ENCODE assay signal across 8 cellular contexts in genomic region chr3:190513409-190514162, GRCh38. TPM values are rescaled to one million over a fixed set of nuclear protein-coding genes. Genes with fewer than 3 reads are reported as not detected.
DNase-seq lines count a peak whose midpoint lies in the region; ATAC-seq and TF ChIP-seq lines count a peak whose summit lies in the region.

IL1RAP (plus strand) TSS chr3:190514085; CDS start chr3:190564290, 50,205 bp downstream.

- H3K36me3 ChIP-seq in right atrium auricular region, result no peaks in the 10 kb centered on the region
- H3K36me3 ChIP-seq in vagina, result no peaks in the 10 kb centered on the region

- H3K4me3 ChIP-seq in GM12875 (ENCODE audit: low read depth, low read length) (peak within 1 kb of the TSS; percentile 77), right atrium auricular region (peak within 1 kb of the TSS; percentile 75 to 88), vagina (peak within 1 kb of the TSS; percentile 72)

- H3K27ac ChIP-seq in angular gyrus (ENCODE audit: low read depth, low read length) (peak within 1 kb of the TSS; percentile 73), right atrium auricular region (peak within 1 kb of the TSS; percentile 78 to 87), vagina (peak within 1 kb of the TSS; percentile 67)

- TF ChIP-seq CTCF in GM12875 (IDR thresholded peaks at IDR 0.05; ENCODE audit: borderline replicate concordance, insufficient read depth, low read depth, low read length) (peak; percentile 63), right atrium auricular region (IDR thresholded peaks at IDR 0.05) (peak; percentile 83 to 91), vagina (IDR thresholded peaks at IDR 0.05) (peak; percentile 21 to 81 (median 53))

- H3K9me3 ChIP-seq in T-helper 17 cell (ENCODE audit: control insufficient read depth, low read length, poor library complexity, severe bottlenecking) (no peaks in the 10 kb centered on the region), right atrium auricular region (no peaks in the 10 kb centered on the region), vagina (no peaks in the 10 kb centered on the region)

- H3K27ac Mint-ChIP-seq in T-helper 17 cell, result peak within 1 kb of the TSS; percentile 92

- TF ChIP-seq POLR2A in vagina (IDR thresholded peaks at IDR 0.05), result peak in 1 of 2 donors; percentile 34

- no peaks in the 10 kb centered on the region for H3K27me3 Mint-ChIP-seq in T-helper 17 cell

- H3K27me3 ChIP-seq in right atrium auricular region, result peaks cover 0 to 2% of the 10 kb centered on the region in 2 donors
- no peaks in the 10 kb centered on the region for H3K27me3 ChIP-seq in vagina

- intact Hi-C loops in vagina (cut with DNase I), result no loop called here

- ATAC-seq in HG02759 (IDR thresholded peaks at IDR 0.05; ENCODE audit: unreplicated experiment) (peak; percentile 99), T-helper 17 cell (peak; percentile 91)

- DNase-seq in NCI-H128 (lab: John Stamatoyannopoulos, UW; ENCODE audit: unreplicated experiment) (peak; percentile 76), T-helper 17 cell (peak; percentile 77 to 82 (median 81)), right atrium auricular region (ENCODE audit: low spot score) (peak; percentile 92), putamen (ENCODE audit: low spot score) (peak; percentile 88), vagina (ENCODE audit: extremely low spot score in 2 of 2) (peak in 1 of 2 donors; percentile 94)

- no peaks in the 10 kb centered on the region for H3K36me3 Mint-ChIP-seq in T-helper 17 cell (ENCODE audit: low read depth)

- H3K4me1 ChIP-seq in right atrium auricular region (peaks cover 0 to 7% of the 10 kb centered on the region in 2 donors), vagina (peaks cover 18% of the 10 kb centered on the region)

- peaks cover 28% of the 10 kb centered on the region for H3K4me1 Mint-ChIP-seq in T-helper 17 cell

- peak within 1 kb of the TSS; percentile 94 for H3K4me3 Mint-ChIP-seq in T-helper 17 cell

RNA-seq across cellular contexts. Expression of gene IL1RAP, which starts in this region (rescaled TPM):
- total RNA-seq in T-helper 17 cell (10 to 100 TPM; 11.3 to 19.2 TPM), right atrium auricular region (1 to 10 TPM; 3.4 to 6.3 TPM), vagina (26.0 TPM)
